9 cellular contexts compared by ENCODE assay signal in the genomic region with DNA sequence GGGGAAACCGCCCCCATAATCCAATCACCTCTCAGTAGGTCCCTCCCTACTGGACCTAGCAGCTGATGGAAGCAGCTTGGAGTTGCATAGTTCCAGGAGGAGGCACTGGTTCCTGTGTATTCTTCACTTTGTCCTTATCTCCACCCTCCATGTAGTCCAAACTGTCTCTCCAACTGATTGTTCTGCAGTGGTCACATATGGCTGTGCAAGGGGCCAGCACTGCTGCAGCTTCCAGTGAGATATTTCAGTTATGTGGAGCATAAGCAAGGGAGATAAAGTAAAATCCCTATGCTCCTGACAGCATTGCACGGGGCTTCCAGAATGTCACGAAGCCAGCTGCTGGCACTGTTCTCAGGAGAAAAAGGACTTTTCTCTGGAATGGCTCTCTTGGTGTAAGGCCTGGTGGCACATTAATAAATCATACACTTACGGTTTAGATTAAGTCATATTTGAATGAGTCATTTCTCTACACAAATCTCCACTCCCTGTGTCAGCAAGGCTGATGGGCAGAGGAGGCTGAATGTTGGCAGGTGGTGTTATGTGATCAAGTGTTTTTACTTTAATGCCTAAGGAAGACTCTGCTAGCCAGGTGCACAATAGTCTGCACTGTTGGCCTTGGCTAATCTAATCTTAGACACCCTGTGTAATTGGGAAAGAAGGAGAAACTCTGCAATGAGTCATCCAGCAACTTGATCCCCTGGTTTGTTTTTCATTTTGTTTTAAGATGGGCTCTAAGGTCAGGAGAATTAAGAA.
A peak's percentile ranks its signal among the peaks of the same experiment; 100 is the strongest.
DNase-seq lines count a peak whose midpoint lies in the region; ATAC-seq, FAIRE-seq and TF ChIP-seq lines count a peak whose summit lies in the region.
"Had no signal": no experiment of that assay in that cellular context is flagged by ENCODE, and none has a peak within 500 bp of the region (broad histone marks: within the 10 kb centered on the region; RNA-seq: fewer than 3 reads in every experiment).

No MANE protein-coding gene starts in this region.

- H3K36me3 Mint-ChIP-seq in progenitor cell of endocrine pancreas (ENCODE audit: insufficient read depth) (no peaks in the 10 kb centered on the region), osteocyte (ENCODE audit: unreplicated experiment) (no peaks in the 10 kb centered on the region)
- no peaks in the 10 kb centered on the region for H3K36me3 Mint-ChIP-seq in stimulated activated effector memory CD8-positive, alpha-beta T cell treated with anti-CD3 and anti-CD28 coated beads, Interleukin-12 subunit alpha, Interleukin-12 subunit beta, amount 100 ng/mL, for 72 hours

- H3K4me1 ChIP-seq in HEK293 (ENCODE audit: control insufficient read depth, insufficient read depth, low read length) = peaks cover 26% of the 10 kb centered on the region

- TF ChIP-seq CTCF in HEK293 (tag by site-specific recombination; IDR thresholded peaks at IDR 0.05) (no peak), fibroblast of pulmonary artery (IDR thresholded peaks at IDR 0.05; ENCODE audit: low read length, missing control alignments) (no peak), progenitor cell of endocrine pancreas (IDR thresholded peaks at IDR 0.05; ENCODE audit: unreplicated experiment) (no peak), osteocyte (IDR thresholded peaks at IDR 0.05) (no peak)

- ATAC-seq in HG02759 (IDR thresholded peaks at IDR 0.05; ENCODE audit: unreplicated experiment) = no peak
- ATAC-seq in stimulated activated effector memory CD8-positive, alpha-beta T cell treated with anti-CD3 and anti-CD28 coated beads, Interleukin-12 subunit alpha, Interleukin-12 subunit beta, amount 100 ng/mL, for 72 hours = no peak

- no peaks in the 10 kb centered on the region for H3K27me3 Mint-ChIP-seq in progenitor cell of endocrine pancreas
- no peaks in the 10 kb centered on the region for H3K27me3 Mint-ChIP-seq in osteocyte (ENCODE audit: unreplicated experiment)

- H3K9me3 ChIP-seq in HEK293 (ENCODE audit: control insufficient read depth, insufficient read depth, low read depth, low read length) = no peaks in the 10 kb centered on the region

- FAIRE-seq in RCC 7860 (lab: Jason Lieb, UNC) = peak; percentile 27

- peak; percentile 17 for DNase-seq in RCC 7860 (ENCODE audit: low spot score)
- DNase-seq in fibroblast of pulmonary artery (ENCODE audit: low read depth) = peak; percentile 4
- no peak for DNase-seq in progenitor cell of endocrine pancreas (ENCODE audit: low spot score, unreplicated experiment)
- no peak for DNase-seq in NCI-H1930 (lab: John Stamatoyannopoulos, UW)
- DNase-seq in stimulated activated effector memory CD8-positive, alpha-beta T cell treated with anti-CD3 and anti-CD28 coated beads, Interleukin-12 subunit alpha, Interleukin-12 subunit beta, amount 100 ng/mL, for 72 hours (ENCODE audit: low spot score in 2 of 2) = no peak
- DNase-seq in osteocyte (ENCODE audit: extremely low spot score, unreplicated experiment) = no peak
- DNase-seq: hippocampal formation had no signal

- CTCF ChIA-PET in HEK293 (lab: Yijun Ruan, JAX) = interaction anchor here (0.7 to 1.6 kb wide), 4 partner anchors 30 to 268 kb away, joined by 3 to 5 read pairs (median 4); no protein-coding TSS in a partner anchor

- H3K27ac Mint-ChIP-seq in progenitor cell of endocrine pancreas (peak overlapping the region; percentile 15), osteocyte (ENCODE audit: unreplicated experiment) (no peak overlapping the region)
- H3K27ac Mint-ChIP-seq in stimulated activated effector memory CD8-positive, alpha-beta T cell treated with anti-CD3 and anti-CD28 coated beads, Interleukin-12 subunit alpha, Interleukin-12 subunit beta, amount 100 ng/mL, for 72 hours = no peak overlapping the region

- H3K36me3 ChIP-seq in HEK293 (ENCODE audit: control insufficient read depth in 2 of 2, insufficient read depth in 1 of 2, low read length in 2 of 2) = no peaks in the 10 kb centered on the region

- peaks cover 3% of the 10 kb centered on the region for H3K9me3 Mint-ChIP-seq in progenitor cell of endocrine pancreas (ENCODE audit: low read depth)
- peaks cover 3% of the 10 kb centered on the region for H3K9me3 Mint-ChIP-seq in stimulated activated effector memory CD8-positive, alpha-beta T cell treated with anti-CD3 and anti-CD28 coated beads, Interleukin-12 subunit alpha, Interleukin-12 subunit beta, amount 100 ng/mL, for 72 hours
- H3K9me3 Mint-ChIP-seq in osteocyte (ENCODE audit: unreplicated experiment) = peaks cover 8% of the 10 kb centered on the region

- H3K4me1 Mint-ChIP-seq in progenitor cell of endocrine pancreas (ENCODE audit: low read depth) (peaks cover 38% of the 10 kb centered on the region), osteocyte (ENCODE audit: unreplicated experiment) (no peaks in the 10 kb centered on the region)
- no peaks in the 10 kb centered on the region for H3K4me1 Mint-ChIP-seq in stimulated activated effector memory CD8-positive, alpha-beta T cell treated with anti-CD3 and anti-CD28 coated beads, Interleukin-12 subunit alpha, Interleukin-12 subunit beta, amount 100 ng/mL, for 72 hours

- H3K4me3 ChIP-seq in HEK293 (ENCODE audit: low read depth, low read length) = no peak overlapping the region
- H3K4me3 ChIP-seq in fibroblast of pulmonary artery (replicated peaks; ENCODE audit: low read depth, low read length) = no peak overlapping the region

- POLR2A ChIA-PET in HEK293 (lab: Yijun Ruan, JAX) = interaction anchor here (0.7 to 0.9 kb wide), 2 partner anchors 14 kb away, joined by 3 to 5 read pairs; no protein-coding TSS in a partner anchor

- peak overlapping the region; percentile 68 for H3K27ac ChIP-seq in HEK293 (ENCODE audit: extremely low read depth, low read depth, low read length)

- H3K4me3 Mint-ChIP-seq in progenitor cell of endocrine pancreas (ENCODE audit: low read depth) (no peak overlapping the region), osteocyte (ENCODE audit: unreplicated experiment) (no peak overlapping the region)
- no peak overlapping the region for H3K4me3 Mint-ChIP-seq in stimulated activated effector memory CD8-positive, alpha-beta T cell treated with anti-CD3 and anti-CD28 coated beads, Interleukin-12 subunit alpha, Interleukin-12 subunit beta, amount 100 ng/mL, for 72 hours

TF ChIP-seq in HEK293, 187 proteins besides CTCF, POLR2A, EP300 and RAD21 (continues in another document):
- no peak for TF ChIP-seq HOXD13 (CRISPR knock-in tag; IDR thresholded peaks at IDR 0.05; ENCODE audit: borderline replicate concordance)
- TF ChIP-seq ZNF121 (tag by site-specific recombination; IDR thresholded peaks at IDR 0.05) = no peak
- peak; percentile 66; the same call in 1 of the 2 replicates for TF ChIP-seq ZNF2 (tag by site-specific recombination; IDR thresholded peaks at IDR 0.05)
- TF ChIP-seq GLIS1 (tag by site-specific recombination; IDR thresholded peaks at IDR 0.05) = peak; percentile 55
- no peak for TF ChIP-seq BCL11B (tag by site-specific recombination; IDR thresholded peaks at IDR 0.05; ENCODE audit: low read depth)
- peak; percentile 96 for TF ChIP-seq ZNF366 (tag by site-specific recombination; conservative IDR thresholded peaks at IDR 0.05)
- TF ChIP-seq, protein P1, sequence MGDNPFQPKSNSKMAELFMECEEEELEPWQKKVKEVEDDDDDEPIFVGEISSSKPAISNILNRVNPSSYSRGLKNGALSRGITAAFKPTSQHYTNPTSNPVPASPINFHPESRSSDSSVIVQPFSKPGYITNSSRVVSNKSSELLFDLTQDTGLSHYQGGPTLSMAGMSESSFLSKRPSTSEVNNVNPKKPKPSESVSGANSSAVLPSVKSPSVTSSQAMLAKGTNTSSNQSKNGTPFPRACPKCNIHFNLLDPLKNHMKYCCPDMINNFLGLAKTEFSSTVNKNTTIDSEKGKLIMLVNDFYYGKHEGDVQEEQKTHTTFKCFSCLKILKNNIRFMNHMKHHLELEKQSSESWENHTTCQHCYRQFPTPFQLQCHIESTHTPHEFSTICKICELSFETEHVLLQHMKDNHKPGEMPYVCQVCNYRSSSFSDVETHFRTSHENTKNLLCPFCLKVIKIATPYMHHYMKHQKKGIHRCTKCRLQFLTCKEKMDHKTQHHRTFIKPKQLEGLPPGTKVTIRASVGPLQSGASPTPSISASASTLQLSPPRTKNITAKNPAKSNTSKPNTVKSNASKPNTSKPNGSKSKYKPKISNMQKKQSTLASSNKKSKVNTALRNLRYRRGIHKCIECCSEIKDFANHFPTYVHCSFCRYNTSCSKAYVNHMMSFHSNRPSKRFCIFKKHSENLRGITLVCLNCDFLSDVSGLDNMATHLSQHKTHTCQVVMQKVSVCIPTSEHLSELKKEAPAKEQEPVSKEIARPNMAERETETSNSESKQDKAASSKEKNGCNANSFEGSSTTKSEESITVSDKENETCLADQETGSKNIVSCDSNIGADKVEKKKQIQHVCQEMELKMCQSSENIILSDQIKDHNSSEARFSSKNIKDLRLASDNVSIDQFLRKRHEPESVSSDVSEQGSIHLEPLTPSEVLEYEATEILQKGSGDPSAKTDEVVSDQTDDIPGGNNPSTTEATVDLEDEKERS (tag by site-specific recombination; IDR thresholded peaks at IDR 0.05) = no peak
- TF ChIP-seq ZNF324 (tag by site-specific recombination; IDR thresholded peaks at IDR 0.05) = peak; percentile 80
- peak; percentile 98 for TF ChIP-seq ZEB2 (tag by site-specific recombination; IDR thresholded peaks at IDR 0.05)
- TF ChIP-seq OSR2 (tag by site-specific recombination; IDR thresholded peaks at IDR 0.05) = peak; percentile 71
- peak; percentile 95 for TF ChIP-seq SP7 (tag by site-specific recombination; IDR thresholded peaks at IDR 0.05)
- no peak for TF ChIP-seq ZNF274 (IDR thresholded peaks at IDR 0.05; ENCODE audit: low read length)
- TF ChIP-seq ZNF274 (tag by site-specific recombination; IDR thresholded peaks at IDR 0.05; ENCODE audit: borderline replicate concordance) = no peak
- TF ChIP-seq, protein P2, sequence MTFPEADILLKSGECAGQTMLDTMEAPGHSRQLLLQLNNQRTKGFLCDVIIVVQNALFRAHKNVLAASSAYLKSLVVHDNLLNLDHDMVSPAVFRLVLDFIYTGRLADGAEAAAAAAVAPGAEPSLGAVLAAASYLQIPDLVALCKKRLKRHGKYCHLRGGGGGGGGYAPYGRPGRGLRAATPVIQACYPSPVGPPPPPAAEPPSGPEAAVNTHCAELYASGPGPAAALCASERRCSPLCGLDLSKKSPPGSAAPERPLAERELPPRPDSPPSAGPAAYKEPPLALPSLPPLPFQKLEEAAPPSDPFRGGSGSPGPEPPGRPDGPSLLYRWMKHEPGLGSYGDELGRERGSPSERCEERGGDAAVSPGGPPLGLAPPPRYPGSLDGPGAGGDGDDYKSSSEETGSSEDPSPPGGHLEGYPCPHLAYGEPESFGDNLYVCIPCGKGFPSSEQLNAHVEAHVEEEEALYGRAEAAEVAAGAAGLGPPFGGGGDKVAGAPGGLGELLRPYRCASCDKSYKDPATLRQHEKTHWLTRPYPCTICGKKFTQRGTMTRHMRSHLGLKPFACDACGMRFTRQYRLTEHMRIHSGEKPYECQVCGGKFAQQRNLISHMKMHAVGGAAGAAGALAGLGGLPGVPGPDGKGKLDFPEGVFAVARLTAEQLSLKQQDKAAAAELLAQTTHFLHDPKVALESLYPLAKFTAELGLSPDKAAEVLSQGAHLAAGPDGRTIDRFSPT (tag by site-specific recombination; IDR thresholded peaks at IDR 0.05) = peak; percentile 76; the same call in 1 of the 2 replicates
- TF ChIP-seq ZNF211 (tag by site-specific recombination; IDR thresholded peaks at IDR 0.05; ENCODE audit: low read depth) = no peak

Comparison
In these comparisons a context has a peak if more than half of its experiments do, and no peak if none do; other contexts are left out.
1. DNase-seq: peak in RCC 7860 (single experiment) and fibroblast of pulmonary artery (single experiment); none in progenitor cell of endocrine pancreas (single experiment), NCI-H1930 (0 of 2), stimulated activated effector memory CD8-positive, alpha-beta T cell treated with anti-CD3 and anti-CD28 coated beads, Interleukin-12 subunit alpha, Interleukin-12 subunit beta, amount 100 ng/mL, for 72 hours (0 of 2) and osteocyte (single experiment).